25 cellular contexts compared by ENCODE assay signal in the genomic region with DNA sequence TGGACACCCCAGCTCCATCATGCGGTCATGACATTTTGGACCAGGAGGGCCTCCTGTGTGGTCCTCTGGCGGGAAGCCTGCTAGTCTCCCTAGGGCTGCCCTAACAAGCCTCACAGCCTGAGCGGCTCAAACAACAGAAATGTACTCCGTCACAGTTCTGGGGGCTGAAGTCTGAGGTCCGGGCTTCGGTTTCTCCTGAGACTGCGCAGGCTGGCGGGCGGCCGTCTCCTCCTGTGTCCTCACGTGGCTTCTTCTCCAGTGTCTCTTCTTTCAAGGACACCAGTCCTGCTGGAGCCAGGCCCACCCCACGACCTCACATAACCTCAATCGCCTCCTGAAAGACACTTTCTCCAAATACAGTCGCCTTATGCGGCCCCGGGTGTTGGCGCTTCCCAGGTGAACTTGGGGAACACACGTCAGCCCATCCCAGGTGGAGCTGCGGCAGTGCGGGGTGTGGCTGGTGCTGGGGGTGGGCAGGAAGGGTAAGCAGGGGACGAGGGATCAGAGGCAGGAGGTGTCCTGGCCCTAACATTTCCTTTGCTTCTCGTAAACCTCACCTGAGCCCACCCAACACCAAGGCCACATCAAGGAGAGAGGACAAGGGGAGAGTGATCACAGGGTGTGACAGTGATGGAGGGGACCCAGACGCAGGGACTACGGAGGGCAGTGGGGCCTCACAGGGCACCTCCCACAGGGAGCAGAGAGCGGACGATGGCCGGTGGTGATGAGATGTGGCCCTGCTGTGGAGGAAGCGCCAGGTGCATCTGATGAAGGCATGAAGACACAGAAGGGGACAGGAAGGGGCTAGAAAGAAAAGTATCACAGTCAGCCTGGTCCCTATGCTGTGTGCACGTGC.
"Had no signal": no experiment of that assay in that cellular context is flagged by ENCODE, and none has a peak within 500 bp of the region (broad histone marks: within the 10 kb centered on the region; RNA-seq: fewer than 3 reads in every experiment).

No MANE protein-coding gene starts in this region.

- H3K27ac ChIP-seq: dorsolateral prefrontal cortex, epithelial cell of prostate, gastroesophageal sphincter, heart left ventricle, hepatocyte, left ventricle myocardium inferior, lower lobe of right lung, prostate gland, right atrium auricular region, skin epidermis, suprapubic skin, thyroid gland had no signal

- H3K27me3 ChIP-seq: gastroesophageal sphincter, right atrium auricular region, thyroid gland had no signal

- H3K36me3 ChIP-seq: gastroesophageal sphincter, heart left ventricle, left ventricle myocardium inferior, lower lobe of right lung, prostate gland, right atrium auricular region, suprapubic skin, thyroid gland had no signal

- H3K9me3 ChIP-seq: gastroesophageal sphincter, heart left ventricle, left ventricle myocardium inferior, lower lobe of right lung, prostate gland, right atrium auricular region, suprapubic skin, thyroid gland had no signal

- DNase-seq: central memory CD4-positive, alpha-beta T cell; effector CD8-positive, alpha-beta T cell; endodermal cell; foreskin fibroblast; kidney glomerular epithelial cell; left colon; left ventricle myocardium inferior; lower lobe of right lung; naive thymus-derived CD8-positive, alpha-beta T cell; nucleus accumbens; stimulated activated CD4-positive, alpha-beta T cell treated with anti-CD3 and anti-CD28 coated beads, Interleukin-15, amount 100 ng/mL, for 24 hours; stimulated activated CD4-positive, alpha-beta T cell treated with anti-CD3 and anti-CD28 coated beads, Interleukin-2, amount 100 ng/mL, for 48 hours; stimulated activated naive CD4-positive, alpha-beta T cell; stimulated activated naive CD8-positive, alpha-beta T cell treated with anti-CD3 and anti-CD28 coated beads, Interleukin-15, amount 100 ng/mL, for 72 hours; thyroid gland; trophoblast cell had no signal

- H3K4me3 ChIP-seq: dorsolateral prefrontal cortex, gastroesophageal sphincter, heart left ventricle, hepatocyte, left ventricle myocardium inferior, lower lobe of right lung, prostate gland, right atrium auricular region, skin epidermis, suprapubic skin, thyroid gland had no signal

- H3K4me1 ChIP-seq: lower lobe of right lung, prostate gland, right atrium auricular region, suprapubic skin, thyroid gland had no signal

- H2AFZ ChIP-seq: hepatocyte had no signal

- H3K4me2 ChIP-seq: hepatocyte had no signal
